In the genomic region with DNA sequence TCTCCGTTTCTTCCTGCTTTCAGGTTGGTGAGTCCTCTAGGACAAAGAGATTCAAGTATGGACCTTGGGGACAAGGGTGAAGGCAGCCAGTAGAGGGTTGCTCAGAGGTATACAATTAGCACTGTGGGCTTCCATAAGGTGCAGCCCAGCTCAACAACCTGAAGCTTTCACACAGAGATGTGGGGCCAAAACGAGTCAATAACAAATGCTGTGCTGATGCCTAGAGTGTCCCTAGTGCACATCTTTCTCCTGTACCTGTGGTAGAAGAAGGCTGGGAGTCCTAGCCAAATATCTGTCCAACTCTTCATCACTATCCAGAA, we compare ENCODE assay signal across 17 cellular contexts. TPM values are rescaled to one million over a fixed set of nuclear protein-coding genes. Genes with fewer than 3 reads are reported as not detected.
DNase-seq lines count a peak whose midpoint lies in the region; ATAC-seq and TF ChIP-seq lines count a peak whose summit lies in the region.
"Had no signal": no experiment of that assay in that cellular context is flagged by ENCODE, and none has a peak within 500 bp of the region (broad histone marks: within the 10 kb centered on the region; RNA-seq: fewer than 3 reads in every experiment).

No MANE protein-coding gene starts in this region.

- DNase-seq in activated CD8-positive, alpha-beta T cell treated with anti-CD3 and anti-CD28 coated beads for 36 hours, result no peak
- DNase-seq in activated CD8-positive, alpha-beta T cell treated with anti-CD3 and anti-CD28 coated beads, Interleukin-2, amount 10 ng/mL, durations not matched to agents 7 days and 5 days, result no peak
- DNase-seq in HCT116 (ENCODE audit: low read depth, low spot score) (no peak), WTC11 (ENCODE audit: low spot score) (no peak), Caco-2 (no peak)
- DNase-seq: NCI-H1048, NCI-H2081 treated with DMSO at 0.1 percent for 48 hours, NCI-H510A, NCI-H774, SK-N-SH had no signal

- BruUV-seq in HCT116 (replicated peaks; lab: Mats Ljungman, UMichigan) (no TSS peak), Caco-2 (replicated peaks; lab: Mats Ljungman, UMichigan) (no TSS peak)

- no peaks in the 10 kb centered on the region for H3K9me2 ChIP-seq in HCT116 (ENCODE audit: insufficient read depth)
- H3K9me2 ChIP-seq: SK-N-SH had no signal

- ATAC-seq in activated CD8-positive, alpha-beta T cell treated with anti-CD3 and anti-CD28 coated beads for 36 hours, result no peak
- no peak for ATAC-seq in activated CD8-positive, alpha-beta T cell treated with anti-CD3 and anti-CD28 coated beads, Interleukin-2, amount 10 ng/mL, durations not matched to agents 7 days and 5 days
- ATAC-seq in HCT116, result peak; percentile 63
- peak; percentile 28 for ATAC-seq in WTC11
- ATAC-seq in HG03520 (IDR thresholded peaks at IDR 0.05; ENCODE audit: unreplicated experiment), result no peak
- no peak for ATAC-seq in HG02759 (IDR thresholded peaks at IDR 0.05; ENCODE audit: unreplicated experiment)

- H3K4me3 Mint-ChIP-seq in activated CD8-positive, alpha-beta T cell treated with anti-CD3 and anti-CD28 coated beads for 36 hours, result no peak overlapping the region
- H3K4me3 Mint-ChIP-seq in activated CD8-positive, alpha-beta T cell treated with anti-CD3 and anti-CD28 coated beads, Interleukin-2, amount 10 ng/mL, durations not matched to agents 7 days and 5 days, result no peak overlapping the region
- H3K4me3 Mint-ChIP-seq in WTC11 (no peak overlapping the region), Caco-2 (ENCODE audit: unreplicated experiment) (no peak overlapping the region)
- H3K4me3 Mint-ChIP-seq: CD14-positive monocyte had no signal

- H3K9ac ChIP-seq in HCT116 (ENCODE audit: low read length) (no peak overlapping the region), parathyroid adenoma (no peak overlapping the region)
- H3K9ac ChIP-seq: SK-N-SH had no signal

- TF ChIP-seq RAD21 in HCT116 (IDR thresholded peaks at IDR 0.05; ENCODE audit: low read depth), result no peak

- H2AFZ ChIP-seq in HCT116 (ENCODE audit: low read depth, low read length, poor library complexity, severe bottlenecking), result peak overlapping the region; percentile 10
- peak overlapping the region; percentile 11 for H2AFZ ChIP-seq in parathyroid adenoma

- H3K4me2 ChIP-seq in HCT116 (ENCODE audit: low read length) (no peak overlapping the region), parathyroid adenoma (ENCODE audit: low read length) (no peak overlapping the region)
- H3K4me2 ChIP-seq: SK-N-SH had no signal

- no peaks in the 10 kb centered on the region for H3K27me3 ChIP-seq in HCT116 (ENCODE audit: insufficient read depth, low read length)
- H3K27me3 ChIP-seq in parathyroid adenoma (ENCODE audit: control insufficient read depth, insufficient read depth, low read length), result no peaks in the 10 kb centered on the region
- no peaks in the 10 kb centered on the region for H3K27me3 ChIP-seq in Caco-2 (replicated peaks; ENCODE audit: control insufficient read depth, insufficient read depth, low read length)

- no peak overlapping the region for H3K4me3 ChIP-seq in HCT116 (replicated peaks in 1 of 2; ENCODE audit: low read depth in 1 of 2, low read length in 2 of 2)
- H3K4me3 ChIP-seq in parathyroid adenoma (ENCODE audit: low read depth, low read length), result no peak overlapping the region
- H3K4me3 ChIP-seq in Caco-2 (ENCODE audit: low read depth, low read length), result no peak overlapping the region

- peaks cover 19% of the 10 kb centered on the region for H3K4me1 Mint-ChIP-seq in activated CD8-positive, alpha-beta T cell treated with anti-CD3 and anti-CD28 coated beads for 36 hours (ENCODE audit: low read depth)
- peaks cover 22% of the 10 kb centered on the region for H3K4me1 Mint-ChIP-seq in activated CD8-positive, alpha-beta T cell treated with anti-CD3 and anti-CD28 coated beads, Interleukin-2, amount 10 ng/mL, durations not matched to agents 7 days and 5 days (ENCODE audit: low read depth)
- peaks cover 11% of the 10 kb centered on the region for H3K4me1 Mint-ChIP-seq in WTC11
- peaks cover 7% of the 10 kb centered on the region for H3K4me1 Mint-ChIP-seq in Caco-2 (ENCODE audit: low read depth, unreplicated experiment)
- H3K4me1 Mint-ChIP-seq: CD14-positive monocyte had no signal

- TF ChIP-seq CTCF in activated CD8-positive, alpha-beta T cell treated with anti-CD3 and anti-CD28 coated beads for 36 hours (IDR thresholded peaks at IDR 0.05), result no peak
- no peak for TF ChIP-seq CTCF in HCT116 (IDR thresholded peaks at IDR 0.05 in 2 of 3, conservative IDR thresholded peaks at IDR 0.05 in 1 of 3; ENCODE audit: borderline replicate concordance in 1 of 3, insufficient read depth in 1 of 3, low read depth in 2 of 3, low read length in 2 of 3)
- TF ChIP-seq CTCF in WTC11 (IDR thresholded peaks at IDR 0.05), result no peak
- no peak for TF ChIP-seq CTCF in parathyroid adenoma (IDR thresholded peaks at IDR 0.05)
- no peak for TF ChIP-seq CTCF in Caco-2 (IDR thresholded peaks at IDR 0.05; ENCODE audit: insufficient read depth in 1 of 2, low read depth in 1 of 2, low read length in 1 of 2, severe bottlenecking in 1 of 2, unreplicated experiment in 1 of 2)

- POLR2A ChIA-PET in activated CD8-positive, alpha-beta T cell treated with anti-CD3 and anti-CD28 coated beads for 36 hours (lab: Charles Lee), result interaction anchor here (0.9 kb wide), 1 partner anchor 9 kb away, joined by 3 read pairs; no protein-coding TSS in a partner anchor
- POLR2A ChIA-PET in activated CD8-positive, alpha-beta T cell treated with anti-CD3 and anti-CD28 coated beads, Interleukin-2, amount 10 ng/mL, durations not matched to agents 7 days and 5 days (lab: Charles Lee), result no interaction called here
- POLR2A ChIA-PET in HCT116 (lab: Charles Lee), result no interaction called here
- POLR2A ChIA-PET in WTC11 (lab: Charles Lee), result no interaction called here
- POLR2A ChIA-PET in Caco-2 (lab: Charles Lee), result no interaction called here

- H3K36me3 ChIP-seq in HCT116 (ENCODE audit: control insufficient read depth in 1 of 2, insufficient read depth in 2 of 2, low read length in 2 of 2), result no peaks in the 10 kb centered on the region
- H3K36me3 ChIP-seq in parathyroid adenoma (ENCODE audit: control insufficient read depth, insufficient read depth, low read length), result no peaks in the 10 kb centered on the region
- no peaks in the 10 kb centered on the region for H3K36me3 ChIP-seq in Caco-2 (ENCODE audit: control insufficient read depth, insufficient read depth, low read length)

- H3K36me3 Mint-ChIP-seq in activated CD8-positive, alpha-beta T cell treated with anti-CD3 and anti-CD28 coated beads for 36 hours (ENCODE audit: low read depth), result no peaks in the 10 kb centered on the region
- H3K36me3 Mint-ChIP-seq in activated CD8-positive, alpha-beta T cell treated with anti-CD3 and anti-CD28 coated beads, Interleukin-2, amount 10 ng/mL, durations not matched to agents 7 days and 5 days (ENCODE audit: low read depth), result no peaks in the 10 kb centered on the region
- H3K36me3 Mint-ChIP-seq in WTC11 (no peaks in the 10 kb centered on the region), Caco-2 (ENCODE audit: insufficient read depth, unreplicated experiment) (peaks cover 4% of the 10 kb centered on the region)

- no peaks in the 10 kb centered on the region for H3K27me3 Mint-ChIP-seq in activated CD8-positive, alpha-beta T cell treated with anti-CD3 and anti-CD28 coated beads for 36 hours
- H3K27me3 Mint-ChIP-seq in activated CD8-positive, alpha-beta T cell treated with anti-CD3 and anti-CD28 coated beads, Interleukin-2, amount 10 ng/mL, durations not matched to agents 7 days and 5 days (ENCODE audit: low read depth), result no peaks in the 10 kb centered on the region
- peaks cover 4% of the 10 kb centered on the region; the same call in 1 of the 2 replicates for H3K27me3 Mint-ChIP-seq in WTC11 (ENCODE audit: low read depth)
- no peaks in the 10 kb centered on the region for H3K27me3 Mint-ChIP-seq in Caco-2 (ENCODE audit: insufficient read depth, unreplicated experiment)

- no peaks in the 10 kb centered on the region for H4K20me1 ChIP-seq in HCT116 (ENCODE audit: insufficient read depth)

- H3K9me3 Mint-ChIP-seq in activated CD8-positive, alpha-beta T cell treated with anti-CD3 and anti-CD28 coated beads for 36 hours, result no peaks in the 10 kb centered on the region
- H3K9me3 Mint-ChIP-seq in activated CD8-positive, alpha-beta T cell treated with anti-CD3 and anti-CD28 coated beads, Interleukin-2, amount 10 ng/mL, durations not matched to agents 7 days and 5 days (ENCODE audit: insufficient read depth), result no peaks in the 10 kb centered on the region
- no peaks in the 10 kb centered on the region for H3K9me3 Mint-ChIP-seq in WTC11
- no peaks in the 10 kb centered on the region for H3K9me3 Mint-ChIP-seq in Caco-2 (ENCODE audit: unreplicated experiment)

- CTCF ChIA-PET in activated CD8-positive, alpha-beta T cell treated with anti-CD3 and anti-CD28 coated beads for 36 hours (lab: Charles Lee), result interaction anchor here (1.0 to 2.6 kb wide), 8 partner anchors 9 to 106 kb away, joined by 3 to 13 read pairs (median 6); a partner anchor contains a TSS
- CTCF ChIA-PET in activated CD8-positive, alpha-beta T cell treated with anti-CD3 and anti-CD28 coated beads, Interleukin-2, amount 10 ng/mL, durations not matched to agents 7 days and 5 days (lab: Charles Lee), result interaction anchor here (0.7 to 3.9 kb wide), 8 partner anchors 10 to 180 kb away, joined by 3 to 24 read pairs (median 4); a partner anchor contains a TSS
- CTCF ChIA-PET in HCT116 (lab: Charles Lee), result interaction anchor here (0.8 to 3.0 kb wide), 4 partner anchors 10 to 184 kb away, joined by 3 to 21 read pairs (median 7); no protein-coding TSS in a partner anchor
- CTCF ChIA-PET in WTC11 (lab: Charles Lee), result interaction anchor here (0.7 to 2.3 kb wide), 5 partner anchors 17 to 184 kb away, joined by 3 to 7 read pairs (median 4); a partner anchor contains a TSS
- CTCF ChIA-PET in Caco-2 (lab: Charles Lee), result no interaction called here

- intact Hi-C loops in activated CD8-positive, alpha-beta T cell treated with anti-CD3 and anti-CD28 coated beads for 36 hours (cut with micrococcal nuclease), result no loop called here
- intact Hi-C loops in HCT116 (cut with micrococcal nuclease) (no loop called here), Caco-2 (cut with micrococcal nuclease; ENCODE audit: unreplicated experiment) (no loop called here)

- RAD21 ChIA-PET in HCT116 (lab: Charles Lee; ENCODE audit: low non-redundant PET in 1 of 2, low total read pairs in 2 of 2, uncharacterized antibody in 2 of 2, unreplicated experiment in 2 of 2), result no interaction called here

- no peak for TF ChIP-seq POLR2A in HCT116 (IDR thresholded peaks at IDR 0.05; ENCODE audit: borderline replicate concordance, extremely low read depth, insufficient read depth, insufficient read length)

- peak overlapping the region; percentile 52 for H3K27ac Mint-ChIP-seq in activated CD8-positive, alpha-beta T cell treated with anti-CD3 and anti-CD28 coated beads for 36 hours
- H3K27ac Mint-ChIP-seq in activated CD8-positive, alpha-beta T cell treated with anti-CD3 and anti-CD28 coated beads, Interleukin-2, amount 10 ng/mL, durations not matched to agents 7 days and 5 days, result no peak overlapping the region
- H3K27ac Mint-ChIP-seq in WTC11 (no peak overlapping the region), Caco-2 (ENCODE audit: unreplicated experiment) (no peak overlapping the region)
- H3K27ac Mint-ChIP-seq: CD14-positive monocyte had no signal

- H3K79me2 ChIP-seq in HCT116 (ENCODE audit: insufficient read depth, low read length) (no peaks in the 10 kb centered on the region), parathyroid adenoma (no peaks in the 10 kb centered on the region)

- no peak overlapping the region for H3K27ac ChIP-seq in HCT116 (ENCODE audit: low read depth, low read length)
- no peak overlapping the region for H3K27ac ChIP-seq in parathyroid adenoma
- H3K27ac ChIP-seq: HL-60 had no signal

- H3K4me1 ChIP-seq in HCT116 (ENCODE audit: control insufficient read depth in 1 of 2, insufficient read depth in 2 of 2, low read length in 2 of 2) (peaks cover 6 to 11% of the 10 kb centered on the region in 2 experiments; a peak in 2 of 4 replicates), parathyroid adenoma (peaks cover 3% of the 10 kb centered on the region), Caco-2 (0 out of 2 replicates have a peak, but pooled peaks cover 7% of the 10 kb centered on the region)

- H3K9me3 ChIP-seq in HCT116 (ENCODE audit: control insufficient read depth in 1 of 2, insufficient read depth in 1 of 2, low read depth in 1 of 2, low read length in 2 of 2), result no peaks in the 10 kb centered on the region
- no peaks in the 10 kb centered on the region for H3K9me3 ChIP-seq in parathyroid adenoma (ENCODE audit: control insufficient read depth, low read length)
- H3K9me3 ChIP-seq in Caco-2, result no peaks in the 10 kb centered on the region
- H3K9me3 ChIP-seq: SK-N-SH had no signal

RNA-seq across cellular contexts. Expression of a gene that starts 20.7 kb away (rescaled TPM):
- not detected for total RNA-seq in activated CD8-positive, alpha-beta T cell treated with anti-CD3 and anti-CD28 coated beads for 36 hours
- not detected for total RNA-seq in activated CD8-positive, alpha-beta T cell treated with anti-CD3 and anti-CD28 coated beads, Interleukin-2, amount 10 ng/mL, durations not matched to agents 7 days and 5 days
- total RNA-seq in HCT116 (2021; ENCODE audit: unreplicated experiment), result not detected
- 0.07 and 0.09 TPM in 2 replicates for polyA plus RNA-seq in HCT116 (2012)
- not detected in 3 replicates for total RNA-seq in WTC11 (2021)
- total RNA-seq in Caco-2 (2022), result not detected in 2 replicates
- total RNA-seq: H7, MCF 10A had no signal
- polyA plus RNA-seq: CD14-positive monocyte, SK-N-SH had no signal

RNA-seq across cellular contexts. Expression of a gene that starts 37.1 kb away (rescaled TPM):
- 10 to 100 TPM; 14.7 to 15.9 TPM for total RNA-seq in activated CD8-positive, alpha-beta T cell treated with anti-CD3 and anti-CD28 coated beads for 36 hours
- total RNA-seq in activated CD8-positive, alpha-beta T cell treated with anti-CD3 and anti-CD28 coated beads, Interleukin-2, amount 10 ng/mL, durations not matched to agents 7 days and 5 days, result 10 to 100 TPM; 28.0 to 30.6 TPM
- total RNA-seq in HCT116 (2021; ENCODE audit: unreplicated experiment), result 29.9 TPM
- polyA plus RNA-seq in HCT116 (2012), result 23.0 and 24.7 TPM in 2 replicates
- total RNA-seq in WTC11 (2021), result 25.4 to 28.8 TPM (median 28.8 TPM) in 3 replicates
- total RNA-seq in Caco-2 (2022), result 31.1 and 34.7 TPM in 2 replicates

Comparison
In these comparisons a context has a peak if more than half of its experiments do, and no peak if none do; other contexts are left out.
1. ATAC-seq: peak in HCT116 (single experiment) and WTC11 (single experiment); none in activated CD8-positive, alpha-beta T cell treated with anti-CD3 and anti-CD28 coated beads for 36 hours (single experiment), activated CD8-positive, alpha-beta T cell treated with anti-CD3 and anti-CD28 coated beads, Interleukin-2, amount 10 ng/mL, durations not matched to agents 7 days and 5 days (single experiment), HG03520 (single experiment) and HG02759 (single experiment).